ENCODE assay signal across 21 cellular contexts in genomic region chr11:134940441-134941125, GRCh38.
"Had no signal": no experiment of that assay in that cellular context is flagged by ENCODE, and none has a peak within 500 bp of the region (broad histone marks: within the 10 kb centered on the region; RNA-seq: fewer than 3 reads in every experiment).

No MANE protein-coding gene starts in this region.

- H3K4me3 ChIP-seq: SJSA1 had no signal

- H3K4me2 ChIP-seq: KMS-11, SK-N-SH had no signal

- H3K9me3 ChIP-seq: SJSA1, SK-N-SH had no signal

- H3K27ac ChIP-seq: KMS-11, SJSA1 had no signal

- H3K9ac ChIP-seq: KMS-11, SK-N-SH had no signal

- H3K36me3 ChIP-seq: SJSA1 had no signal

- DNase-seq: IMR-90, Kasumi-1, MM.1S, NCI-H1092 treated with DMSO at 0.1 percent for 48 hours, NCI-H1436, NCI-H187, NCI-H2029, NCI-H2081 treated with DMSO at 0.1 percent for 48 hours, NCI-H2171, NCI-H226, NCI-H446, NCI-H510A, NCI-H524 treated with DMSO at 0.1 percent for 48 hours, NCI-H774, Right ventricle myocardium superior, RPMI8226, SIG-M5, SW 1271 had no signal

- H3K27me3 ChIP-seq: SJSA1 had no signal

- H3K4me1 ChIP-seq: SJSA1 had no signal
